ENCODE assay signal across 15 cellular contexts in the genomic region with DNA sequence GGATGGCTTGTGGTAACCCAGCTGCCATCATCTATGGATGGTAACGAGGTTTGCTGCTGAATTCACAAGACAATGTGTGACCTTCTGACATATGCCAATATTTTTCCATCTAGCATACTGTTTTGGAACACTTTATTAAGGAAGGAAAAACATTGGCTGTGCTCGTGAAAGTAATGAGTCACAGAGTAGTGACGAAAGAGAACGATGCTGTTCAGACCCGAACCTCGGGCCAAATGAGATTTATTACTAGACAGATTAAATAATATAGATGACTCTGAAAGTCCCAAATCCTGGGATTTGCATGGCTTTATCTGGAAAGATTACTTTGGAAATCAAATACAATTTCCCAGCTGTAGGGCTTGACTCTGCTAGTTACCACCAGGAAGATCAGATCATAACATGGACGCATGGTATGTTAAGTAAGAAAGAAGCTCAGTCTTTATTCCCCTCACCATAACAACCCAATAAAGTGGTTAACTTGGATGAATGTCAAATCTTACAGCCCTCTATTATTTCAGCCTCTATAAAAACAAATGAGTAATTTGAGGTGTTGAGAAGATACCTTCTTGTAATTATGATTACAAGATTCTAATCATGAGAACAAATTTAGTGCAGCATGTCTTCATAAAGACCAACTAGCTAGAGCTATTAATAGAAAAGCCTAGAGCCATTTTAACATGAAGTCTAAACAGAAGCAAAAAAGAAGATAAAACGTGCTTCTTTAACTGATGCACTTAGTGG. TPM values are rescaled to one million over a fixed set of nuclear protein-coding genes. Genes with fewer than 3 reads are reported as not detected.
DNase-seq lines count a peak whose midpoint lies in the region; ATAC-seq and TF ChIP-seq lines count a peak whose summit lies in the region.
"Had no signal": no experiment of that assay in that cellular context is flagged by ENCODE, and none has a peak within 500 bp of the region (broad histone marks: within the 10 kb centered on the region; RNA-seq: fewer than 3 reads in every experiment).

No MANE protein-coding gene starts in this region.

- peaks cover 13% of the 10 kb centered on the region for H3K4me1 ChIP-seq in foreskin keratinocyte

- TF ChIP-seq CTCF in foreskin keratinocyte (conservative IDR thresholded peaks at IDR 0.05): no peak

- H3K27ac Mint-ChIP-seq in activated CD4-positive, alpha-beta T cell treated with anti-CD3 and anti-CD28 coated beads, Interleukin-2, amount 10 ng/mL, durations not matched to agents 24 days and 14 days: peak overlapping the region; percentile 30
- H3K27ac Mint-ChIP-seq in activated T-helper 1 cell treated with anti-CD3 and anti-CD28 coated beads, Interleukin-12 subunit alpha, Interleukin-12 subunit beta, Interleukin-2, Interleukin-4 antibody, amounts not matched to agents 30 ng/mL and 10 ng/mL and 1 ng/mL, durations not matched to agents 14 hours and 24 hours and 36 hours: peak overlapping the region; percentile 67
- H3K27ac Mint-ChIP-seq in stimulated activated effector memory CD8-positive, alpha-beta T cell treated with anti-CD3 and anti-CD28 coated beads, Interleukin-12 subunit alpha, Interleukin-12 subunit beta, amount 100 ng/mL, for 72 hours: peak overlapping the region; percentile 43
- H3K27ac Mint-ChIP-seq: activated naive CD4-positive, alpha-beta T cell treated with anti-CD3 and anti-CD28 coated beads, Interleukin-2, amount 10 ng/mL, durations not matched to agents 7 days and 5 days had no signal

- intact Hi-C loops in activated CD4-positive, alpha-beta T cell treated with anti-CD3 and anti-CD28 coated beads, Interleukin-2, amount 10 ng/mL, durations not matched to agents 24 days and 14 days (cut with micrococcal nuclease): no loop called here
- intact Hi-C loops in activated T-helper 1 cell treated with anti-CD3 and anti-CD28 coated beads, Interleukin-12 subunit alpha, Interleukin-12 subunit beta, Interleukin-2, Interleukin-4 antibody, amounts not matched to agents 30 ng/mL and 10 ng/mL and 1 ng/mL, durations not matched to agents 14 hours and 24 hours and 36 hours (cut with micrococcal nuclease): loop anchor here (2.0 kb wide), 1 partner anchor 15 kb away; no protein-coding TSS in a partner anchor

- no peaks in the 10 kb centered on the region for H3K27me3 Mint-ChIP-seq in activated CD4-positive, alpha-beta T cell treated with anti-CD3 and anti-CD28 coated beads, Interleukin-2, amount 10 ng/mL, durations not matched to agents 24 days and 14 days
- H3K27me3 Mint-ChIP-seq in activated T-helper 1 cell treated with anti-CD3 and anti-CD28 coated beads, Interleukin-12 subunit alpha, Interleukin-12 subunit beta, Interleukin-2, Interleukin-4 antibody, amounts not matched to agents 30 ng/mL and 10 ng/mL and 1 ng/mL, durations not matched to agents 14 hours and 24 hours and 36 hours (ENCODE audit: insufficient read depth): no peaks in the 10 kb centered on the region
- H3K27me3 Mint-ChIP-seq: activated naive CD4-positive, alpha-beta T cell treated with anti-CD3 and anti-CD28 coated beads, Interleukin-2, amount 10 ng/mL, durations not matched to agents 7 days and 5 days had no signal

- no peak for ATAC-seq in stimulated activated effector memory CD8-positive, alpha-beta T cell treated with anti-CD3 and anti-CD28 coated beads, Interleukin-12 subunit alpha, Interleukin-12 subunit beta, amount 100 ng/mL, for 72 hours
- no peak for ATAC-seq in GM18868 (IDR thresholded peaks at IDR 0.05; ENCODE audit: unreplicated experiment)
- ATAC-seq in foreskin keratinocyte: no peak
- ATAC-seq: A549 had no signal

- peaks cover 59% of the 10 kb centered on the region for H3K4me1 Mint-ChIP-seq in activated CD4-positive, alpha-beta T cell treated with anti-CD3 and anti-CD28 coated beads, Interleukin-2, amount 10 ng/mL, durations not matched to agents 24 days and 14 days
- peaks cover 81% of the 10 kb centered on the region for H3K4me1 Mint-ChIP-seq in activated T-helper 1 cell treated with anti-CD3 and anti-CD28 coated beads, Interleukin-12 subunit alpha, Interleukin-12 subunit beta, Interleukin-2, Interleukin-4 antibody, amounts not matched to agents 30 ng/mL and 10 ng/mL and 1 ng/mL, durations not matched to agents 14 hours and 24 hours and 36 hours (ENCODE audit: low read depth)
- peaks cover 56% of the 10 kb centered on the region for H3K4me1 Mint-ChIP-seq in stimulated activated effector memory CD8-positive, alpha-beta T cell treated with anti-CD3 and anti-CD28 coated beads, Interleukin-12 subunit alpha, Interleukin-12 subunit beta, amount 100 ng/mL, for 72 hours

- no peak for DNase-seq in activated CD4-positive, alpha-beta T cell treated with anti-CD3 and anti-CD28 coated beads, Interleukin-2, amount 10 ng/mL, durations not matched to agents 24 days and 14 days
- DNase-seq in activated CD4-positive, alpha-beta T cell treated with anti-CD3 and anti-CD28 coated beads for 48 hours: no peak
- DNase-seq in activated T-helper 1 cell treated with anti-CD3 and anti-CD28 coated beads, Interleukin-12 subunit alpha, Interleukin-12 subunit beta, Interleukin-2, Interleukin-4 antibody, amounts not matched to agents 30 ng/mL and 10 ng/mL and 1 ng/mL, durations not matched to agents 14 hours and 24 hours and 36 hours (ENCODE audit: low spot score): no peak
- DNase-seq in fibroblast of peridontal ligament (ENCODE audit: extremely low read depth) (peak; percentile 43), activated gamma-delta T cell (lab: John Stamatoyannopoulos, UW) (no peak), foreskin keratinocyte (no peak)
- DNase-seq in stimulated activated effector memory CD8-positive, alpha-beta T cell treated with anti-CD3 and anti-CD28 coated beads, Interleukin-12 subunit alpha, Interleukin-12 subunit beta, amount 100 ng/mL, for 72 hours (ENCODE audit: low spot score in 2 of 2): no peak
- DNase-seq: activated CD4-positive, CD25-positive, alpha-beta regulatory T cell treated with anti-CD3 and anti-CD28 coated beads, Interleukin-2, amount 50 U/mL, for 72 hours; activated naive CD4-positive, alpha-beta T cell treated with anti-CD3 and anti-CD28 coated beads, Interleukin-2, amount 10 ng/mL, durations not matched to agents 7 days and 5 days; DMS79 treated with DMSO at 0.1 percent for 48 hours; kidney glomerular epithelial cell; NCI-H2171; occipital lobe had no signal

- peaks cover 55% of the 10 kb centered on the region for H3K36me3 Mint-ChIP-seq in activated CD4-positive, alpha-beta T cell treated with anti-CD3 and anti-CD28 coated beads, Interleukin-2, amount 10 ng/mL, durations not matched to agents 24 days and 14 days (ENCODE audit: low read depth)
- peaks cover 58% of the 10 kb centered on the region for H3K36me3 Mint-ChIP-seq in activated T-helper 1 cell treated with anti-CD3 and anti-CD28 coated beads, Interleukin-12 subunit alpha, Interleukin-12 subunit beta, Interleukin-2, Interleukin-4 antibody, amounts not matched to agents 30 ng/mL and 10 ng/mL and 1 ng/mL, durations not matched to agents 14 hours and 24 hours and 36 hours (ENCODE audit: low read depth)
- peaks cover 82% of the 10 kb centered on the region for H3K36me3 Mint-ChIP-seq in stimulated activated effector memory CD8-positive, alpha-beta T cell treated with anti-CD3 and anti-CD28 coated beads, Interleukin-12 subunit alpha, Interleukin-12 subunit beta, amount 100 ng/mL, for 72 hours

- H3K27ac ChIP-seq in foreskin keratinocyte: no peak overlapping the region
- H3K27ac ChIP-seq: A549 had no signal

- no peaks in the 10 kb centered on the region for H3K27me3 ChIP-seq in foreskin keratinocyte

- H3K4me3 Mint-ChIP-seq in activated CD4-positive, alpha-beta T cell treated with anti-CD3 and anti-CD28 coated beads, Interleukin-2, amount 10 ng/mL, durations not matched to agents 24 days and 14 days: no peak overlapping the region
- no peak overlapping the region for H3K4me3 Mint-ChIP-seq in activated T-helper 1 cell treated with anti-CD3 and anti-CD28 coated beads, Interleukin-12 subunit alpha, Interleukin-12 subunit beta, Interleukin-2, Interleukin-4 antibody, amounts not matched to agents 30 ng/mL and 10 ng/mL and 1 ng/mL, durations not matched to agents 14 hours and 24 hours and 36 hours
- no peak overlapping the region for H3K4me3 Mint-ChIP-seq in stimulated activated effector memory CD8-positive, alpha-beta T cell treated with anti-CD3 and anti-CD28 coated beads, Interleukin-12 subunit alpha, Interleukin-12 subunit beta, amount 100 ng/mL, for 72 hours
- H3K4me3 Mint-ChIP-seq: activated naive CD4-positive, alpha-beta T cell treated with anti-CD3 and anti-CD28 coated beads, Interleukin-2, amount 10 ng/mL, durations not matched to agents 7 days and 5 days had no signal

- no peaks in the 10 kb centered on the region for H3K9me3 Mint-ChIP-seq in activated CD4-positive, alpha-beta T cell treated with anti-CD3 and anti-CD28 coated beads, Interleukin-2, amount 10 ng/mL, durations not matched to agents 24 days and 14 days
- H3K9me3 Mint-ChIP-seq in activated T-helper 1 cell treated with anti-CD3 and anti-CD28 coated beads, Interleukin-12 subunit alpha, Interleukin-12 subunit beta, Interleukin-2, Interleukin-4 antibody, amounts not matched to agents 30 ng/mL and 10 ng/mL and 1 ng/mL, durations not matched to agents 14 hours and 24 hours and 36 hours: no peaks in the 10 kb centered on the region
- H3K9me3 Mint-ChIP-seq in stimulated activated effector memory CD8-positive, alpha-beta T cell treated with anti-CD3 and anti-CD28 coated beads, Interleukin-12 subunit alpha, Interleukin-12 subunit beta, amount 100 ng/mL, for 72 hours: no peaks in the 10 kb centered on the region
- H3K9me3 Mint-ChIP-seq: activated naive CD4-positive, alpha-beta T cell treated with anti-CD3 and anti-CD28 coated beads, Interleukin-2, amount 10 ng/mL, durations not matched to agents 7 days and 5 days had no signal

RNA-seq across cellular contexts. Expression of gene ERN1, which starts 32.6 kb away (rescaled TPM):
- total RNA-seq in activated CD4-positive, alpha-beta T cell treated with anti-CD3 and anti-CD28 coated beads, Interleukin-2, amount 10 ng/mL, durations not matched to agents 24 days and 14 days: 41.3 and 52.1 TPM in 2 replicates
- 90.0 and 91.6 TPM in 2 replicates for total RNA-seq in activated T-helper 1 cell treated with anti-CD3 and anti-CD28 coated beads, Interleukin-12 subunit alpha, Interleukin-12 subunit beta, Interleukin-2, Interleukin-4 antibody, amounts not matched to agents 30 ng/mL and 10 ng/mL and 1 ng/mL, durations not matched to agents 14 hours and 24 hours and 36 hours
- total RNA-seq in foreskin keratinocyte: 5.1 and 5.3 TPM in 2 replicates
- polyA plus RNA-seq in foreskin keratinocyte: 1.6 and 1.7 TPM in 2 replicates
